ENCODE assay signal across 8 cellular contexts in the genomic region with DNA sequence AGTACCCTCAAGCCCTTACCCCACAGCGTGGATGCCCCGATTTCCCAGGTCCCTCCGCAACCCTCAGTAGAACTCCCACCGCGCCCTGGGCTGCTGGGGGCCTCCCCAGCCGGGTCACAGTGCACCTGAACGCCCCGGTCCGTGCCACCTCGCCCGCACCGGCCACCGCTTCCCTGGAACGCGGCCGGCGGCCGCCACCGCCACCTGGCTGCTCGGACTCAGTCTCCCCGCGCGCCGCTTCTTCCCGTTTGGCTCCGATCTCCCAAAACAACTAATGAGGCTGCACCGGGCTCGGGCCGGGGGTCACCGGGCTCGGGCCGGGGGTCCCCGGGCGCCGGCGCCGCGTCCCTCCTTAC. TPM values are rescaled to one million over a fixed set of nuclear protein-coding genes. Genes with fewer than 3 reads are reported as not detected.
DNase-seq lines count a peak whose midpoint lies in the region; ATAC-seq and TF ChIP-seq lines count a peak whose summit lies in the region.

No MANE protein-coding gene starts in this region.

- H3K36me3 ChIP-seq in SU-DHL-6 (ENCODE audit: low read length) (no peaks in the 10 kb centered on the region), prostate gland (no peaks in the 10 kb centered on the region)

- H3K27me3 ChIP-seq in SU-DHL-6 (ENCODE audit: low read length) (no peaks in the 10 kb centered on the region), prostate gland (replicated peaks; ENCODE audit: insufficient read depth) (no peaks in the 10 kb centered on the region)

- H4K20me1 ChIP-seq in SU-DHL-6 (ENCODE audit: low read depth, low read length): no peaks in the 10 kb centered on the region

- DNase-seq in activated CD4-positive, CD25-positive, alpha-beta regulatory T cell treated with anti-CD3 and anti-CD28 coated beads, Interleukin-2, amount 50 U/mL, for 72 hours: peak; percentile 38
- DNase-seq in foreskin fibroblast: no peak
- DNase-seq in prostate gland (ENCODE audit: low spot score): peak; percentile 34
- no peak for DNase-seq in cerebellar nuclear complex (lab: John Stamatoyannopoulos, UW)

- H3F3A ChIP-seq in SU-DHL-6 (ENCODE audit: insufficient read depth): no peaks in the 10 kb centered on the region

- H3K9me2 ChIP-seq in SU-DHL-6 (replicated peaks; ENCODE audit: insufficient read depth, low read length): no peaks in the 10 kb centered on the region

- H2AFZ ChIP-seq in SU-DHL-6 (ENCODE audit: low read depth, low read length, severe bottlenecking): peak overlapping the region; percentile 93

- no peak for ATAC-seq in activated CD4-positive, CD25-positive, alpha-beta regulatory T cell treated with anti-CD3 and anti-CD28 coated beads, Interleukin-2, amount 50 U/mL, for 24 hours
- ATAC-seq in HG03565 (IDR thresholded peaks at IDR 0.05; ENCODE audit: unreplicated experiment) (no peak), GM21367 (IDR thresholded peaks at IDR 0.05; ENCODE audit: unreplicated experiment) (no peak)

- peak overlapping the region; percentile 84 for H3K9ac ChIP-seq in SU-DHL-6 (ENCODE audit: low read length)

- no peaks in the 10 kb centered on the region for H3K79me2 ChIP-seq in SU-DHL-6 (ENCODE audit: insufficient read depth, low read length)

- peak overlapping the region; percentile 94 for H3K4me2 ChIP-seq in SU-DHL-6 (ENCODE audit: low read depth, low read length, poor library complexity, severe bottlenecking)

- TF ChIP-seq POLR2A in prostate gland (IDR thresholded peaks at IDR 0.05): no peak

- TF ChIP-seq CTCF in SU-DHL-6 (IDR thresholded peaks at IDR 0.05; ENCODE audit: insufficient read depth, low read length, poor library complexity, severe bottlenecking) (no peak), foreskin fibroblast (IDR thresholded peaks at IDR 0.05; ENCODE audit: low read depth, low read length) (no peak), prostate gland (IDR thresholded peaks at IDR 0.05) (peak in 3 of 4 experiments; percentile 40 to 46 (median 43))

- H3K4me3 ChIP-seq in SU-DHL-6 (ENCODE audit: insufficient read depth, low read length, poor library complexity, severe bottlenecking) (peak overlapping the region; percentile 91), foreskin fibroblast (ENCODE audit: low read depth in 1 of 2, low read length in 2 of 2) (peak overlapping the region; percentile 72 to 79), prostate gland (peak overlapping the region; percentile 85 to 89)

- 2% methylated on average over 35 of the region's 38 CpGs for WGBS in prostate gland

- peaks cover 7% of the 10 kb centered on the region for H3K4me1 ChIP-seq in prostate gland (replicated peaks)

- H3K9me3 ChIP-seq in SU-DHL-6 (ENCODE audit: insufficient read depth, low read length) (no peaks in the 10 kb centered on the region), prostate gland (no peaks in the 10 kb centered on the region)

- intact Hi-C loops in prostate gland (cut with DNase I): loop anchor here (5.0 kb wide), 3 partner anchors 52 to 142 kb away; a partner anchor contains a TSS

- H3K27ac ChIP-seq in SU-DHL-6 (ENCODE audit: low read depth, low read length): no peak overlapping the region
- H3K27ac ChIP-seq in prostate gland: peak overlapping the region; percentile 87 to 94

RNA-seq across cellular contexts. Expression of a gene that starts 1.0 kb away (rescaled TPM):
- total RNA-seq in prostate gland: 100 to 1,000 TPM in 1 of 2 donors, 10 to 100 TPM in 1; 77.1 to 118 TPM

Comparison
In these comparisons a context has a peak if more than half of its experiments do, and no peak if none do; other contexts are left out.
1. DNase-seq: peak in activated CD4-positive, CD25-positive, alpha-beta regulatory T cell treated with anti-CD3 and anti-CD28 coated beads, Interleukin-2, amount 50 U/mL, for 72 hours (single experiment) and prostate gland (single experiment); none in foreskin fibroblast (0 of 2) and cerebellar nuclear complex (0 of 2).
2. CTCF ChIP-seq: peak in prostate gland (3 of 4); none in SU-DHL-6 (single experiment) and foreskin fibroblast (single experiment).
3. Peak in every context shown above with its lines, with median percentiles within 50 percentile points of each other: H3K4me3 ChIP-seq.